1 cellular context compared by ENCODE assay signal in genomic region chr14:74084277-74085046, GRCh38.
TF ChIP-seq lines count a peak whose summit lies in the region.

Gene ALDH6A1, minus strand, starts transcription at chr14:74084453. Its CDS starts 59 bp downstream, at chr14:74084394.
Gene LIN52, plus strand, starts transcription at chr14:74084956. Its CDS starts 19 bp downstream, at chr14:74084975.

TF ChIP-seq in H1, 55 proteins besides CTCF, POLR2A, EP300 and RAD21:
- TF ChIP-seq SP1 (IDR thresholded peaks at IDR 0.05; ENCODE audit: low read depth, low read length): peak; percentile 94
- peak; percentile 8; the same call in 1 of the 2 replicates for TF ChIP-seq EGR1 (IDR thresholded peaks at IDR 0.05; ENCODE audit: borderline replicate concordance, low read depth, low read length)
- TF ChIP-seq BRCA1 (IDR thresholded peaks at IDR 0.05; ENCODE audit: low read depth, low read length): no peak
- TF ChIP-seq RXRA (IDR thresholded peaks at IDR 0.05; ENCODE audit: insufficient read depth, low read depth, low read length): no peak
- no peak for TF ChIP-seq HDAC6 (IDR thresholded peaks at IDR 0.05; ENCODE audit: low read depth, low read length)
- no peak for TF ChIP-seq TCF12 (IDR thresholded peaks at IDR 0.05; ENCODE audit: low read depth, low read length)
- TF ChIP-seq CHD2 (IDR thresholded peaks at IDR 0.05; ENCODE audit: low read length): peak; percentile 78
- no peak for TF ChIP-seq CBX5 (IDR thresholded peaks at IDR 0.05; ENCODE audit: low read depth, low read length)
- no peak for TF ChIP-seq RNF2 (IDR thresholded peaks at IDR 0.05; ENCODE audit: borderline replicate concordance, low read depth, low read length, missing control alignments, poor library complexity, severe bottlenecking)
- TF ChIP-seq HDAC2 (IDR thresholded peaks at IDR 0.05; ENCODE audit: borderline replicate concordance in 1 of 2, low read depth in 2 of 2, low read length in 2 of 2): no peak; a peak in 1 of 4 replicates
- TF ChIP-seq KDM4A (IDR thresholded peaks at IDR 0.05; ENCODE audit: low read depth, low read length, severe bottlenecking): peak; percentile 68
- TF ChIP-seq JUND (IDR thresholded peaks at IDR 0.05; ENCODE audit: low read length): no peak
- peak; percentile 79 for TF ChIP-seq MAX (IDR thresholded peaks at IDR 0.05)
- TF ChIP-seq CBX8 (IDR thresholded peaks at IDR 0.05; ENCODE audit: borderline replicate concordance, low read depth, low read length): no peak
- no peak for TF ChIP-seq SAP30 (IDR thresholded peaks at IDR 0.05; ENCODE audit: insufficient read depth, insufficient replicate concordance, low read length)
- TF ChIP-seq CHD1 (IDR thresholded peaks at IDR 0.05; ENCODE audit: low read depth, low read length): no peak
- TF ChIP-seq TEAD4 (IDR thresholded peaks at IDR 0.05; ENCODE audit: low read depth, low read length): 0 out of 2 replicates have a peak, but pooled peaks have one; percentile 1
- TF ChIP-seq BACH1 (IDR thresholded peaks at IDR 0.05; ENCODE audit: low read length): no peak
- 0 out of 2 replicates have a peak, but pooled peaks have one; percentile 30 for TF ChIP-seq GTF2F1 (IDR thresholded peaks at IDR 0.05; ENCODE audit: borderline replicate concordance, low read depth, low read length)
- TF ChIP-seq SRF (IDR thresholded peaks at IDR 0.05; ENCODE audit: low read depth, low read length): 0 out of 2 replicates have a peak, but pooled peaks have one; percentile 26
- TF ChIP-seq CREB1 (IDR thresholded peaks at IDR 0.05): peak; percentile 73
- peak; percentile 91 for TF ChIP-seq TBP (IDR thresholded peaks at IDR 0.05; ENCODE audit: low read depth, low read length)
- no peak for TF ChIP-seq SIX5 (IDR thresholded peaks at IDR 0.05; ENCODE audit: low read depth, low read length)
- TF ChIP-seq TAF7 (optimal IDR thresholded peaks at IDR 0.05; ENCODE audit: borderline replicate concordance, low read depth, low read length): peak; percentile 91
- no peak for TF ChIP-seq MAFK (IDR thresholded peaks at IDR 0.05; ENCODE audit: low read depth, low read length)
- peak; percentile 54 for TF ChIP-seq ATF3 (IDR thresholded peaks at IDR 0.05; ENCODE audit: insufficient read depth, low read depth, low read length)
- TF ChIP-seq POLR2AphosphoS5 (IDR thresholded peaks at IDR 0.05; ENCODE audit: low read depth, low read length): peak; percentile 99
- TF ChIP-seq BCL11A (IDR thresholded peaks at IDR 0.05; ENCODE audit: low read depth in 2 of 2, low read length in 2 of 2): no peak
- no peak for TF ChIP-seq EZH2 (IDR thresholded peaks at IDR 0.05; ENCODE audit: low read depth, low read length, severe bottlenecking)
- TF ChIP-seq JUN (IDR thresholded peaks at IDR 0.05; ENCODE audit: low read depth, low read length): no peak
- no peak for TF ChIP-seq NANOG (IDR thresholded peaks at IDR 0.05; ENCODE audit: insufficient read depth, low read depth, low read length, poor library complexity, severe bottlenecking)
- no peak for TF ChIP-seq ATF2 (IDR thresholded peaks at IDR 0.05; ENCODE audit: low read length)
- TF ChIP-seq E2F6 (IDR thresholded peaks at IDR 0.05): peak; percentile 67
- TF ChIP-seq GABPA (IDR thresholded peaks at IDR 0.05; ENCODE audit: borderline replicate concordance, insufficient read depth, low read length): no peak
- peak; percentile 96 for TF ChIP-seq TAF1 (IDR thresholded peaks at IDR 0.05; ENCODE audit: low read depth, low read length)
- no peak for TF ChIP-seq FOSL1 (IDR thresholded peaks at IDR 0.05; ENCODE audit: insufficient read depth, low read depth, low read length)
- TF ChIP-seq NRF1 (IDR thresholded peaks at IDR 0.05; ENCODE audit: low read depth, low read length): no peak
- TF ChIP-seq ZNF274 (IDR thresholded peaks at IDR 0.05; ENCODE audit: borderline replicate concordance, extremely low read depth, low read length): no peak
- peak; percentile 79 to 81; a peak in 2 of 4 replicates for TF ChIP-seq SIN3A (conservative IDR thresholded peaks at IDR 0.05 in 1 of 2, IDR thresholded peaks at IDR 0.05 in 1 of 2; ENCODE audit: low read depth in 1 of 2, low read length in 2 of 2)
- TF ChIP-seq CHD7 (IDR thresholded peaks at IDR 0.05; ENCODE audit: insufficient replicate concordance, low read length): no peak
- TF ChIP-seq SP2 (IDR thresholded peaks at IDR 0.05; ENCODE audit: low read length): peak; percentile 37; the same call in 1 of the 2 replicates
- TF ChIP-seq CTBP2 (IDR thresholded peaks at IDR 0.05; ENCODE audit: borderline replicate concordance, insufficient read depth, insufficient read length, low read length): no peak
- peak; percentile 97 for TF ChIP-seq YY1 (IDR thresholded peaks at IDR 0.05; ENCODE audit: low read depth, low read length)
- TF ChIP-seq SIRT6 (IDR thresholded peaks at IDR 0.05; ENCODE audit: low read length): no peak
- TF ChIP-seq RFX5 (IDR thresholded peaks at IDR 0.05; ENCODE audit: borderline replicate concordance, low read depth, low read length): peak; percentile 35; the same call in 1 of the 2 replicates
- no peak for TF ChIP-seq CEBPB (IDR thresholded peaks at IDR 0.05; ENCODE audit: low read depth, low read length)
- TF ChIP-seq RBBP5 (IDR thresholded peaks at IDR 0.05; ENCODE audit: borderline replicate concordance, low read depth, low read length): no peak
- no peak for TF ChIP-seq ASH2L (IDR thresholded peaks at IDR 0.05; ENCODE audit: low read length)
- peak; percentile 94 for TF ChIP-seq USF2 (IDR thresholded peaks at IDR 0.05; ENCODE audit: low read length)
- TF ChIP-seq SP4 (IDR thresholded peaks at IDR 0.05; ENCODE audit: low read length): no peak; the same call in 1 of the 2 replicates
- no peak for TF ChIP-seq POU5F1 (IDR thresholded peaks at IDR 0.05; ENCODE audit: low read depth, low read length)
- peak; percentile 94; the same call in 1 of the 2 replicates for TF ChIP-seq PHF8 (conservative IDR thresholded peaks at IDR 0.05; ENCODE audit: low read depth, low read length)
- no peak for TF ChIP-seq KDM1A (IDR thresholded peaks at IDR 0.05; ENCODE audit: borderline replicate concordance, low read length)
- TF ChIP-seq SUZ12 (IDR thresholded peaks at IDR 0.05; ENCODE audit: low read length): no peak
- peak; percentile 93; the same call in 1 of the 2 replicates for TF ChIP-seq KDM5A (IDR thresholded peaks at IDR 0.05; ENCODE audit: low read length)
